In the genomic region with DNA sequence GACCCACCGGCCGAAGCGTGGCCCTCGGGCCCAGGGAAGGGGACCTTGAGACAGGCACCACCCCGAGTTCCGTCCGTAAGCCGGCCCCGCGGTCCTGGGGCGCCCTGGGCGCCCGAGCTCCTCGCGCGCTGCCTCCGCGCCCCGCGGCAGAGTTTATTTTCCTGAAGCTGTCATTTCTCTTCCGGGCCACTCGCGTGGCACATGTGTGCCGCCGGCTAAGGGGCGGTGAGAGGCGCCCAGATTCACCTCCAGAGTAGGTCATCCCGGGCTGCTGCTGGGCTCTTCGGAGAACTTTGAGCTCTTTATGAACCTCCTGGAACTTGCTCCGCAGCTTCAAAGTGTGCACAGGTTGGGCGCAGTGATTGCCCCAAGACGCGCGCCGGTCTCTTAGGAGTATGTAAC, we compare ENCODE assay signal across 8 cellular contexts. TPM values are rescaled to one million over a fixed set of nuclear protein-coding genes. Genes with fewer than 3 reads are reported as not detected.
A peak's percentile ranks its signal among the peaks of the same experiment; 100 is the strongest.
DNase-seq lines count a peak whose midpoint lies in the region; ATAC-seq and TF ChIP-seq lines count a peak whose summit lies in the region.

No MANE protein-coding gene starts in this region.

- H3K27me3 Mint-ChIP-seq in CD4-positive, alpha-beta memory T cell, result no peaks in the 10 kb centered on the region
- no peaks in the 10 kb centered on the region for H3K27me3 Mint-ChIP-seq in stimulated activated memory B cell treated with anti-CD40 and anti-IgM and Interleukin-4, amounts not matched to agents 10 μg/mL and 1 μg/mL and 100 μg/mL, for 72 hours

- H3K27ac Mint-ChIP-seq in CD4-positive, alpha-beta memory T cell, result peak overlapping the region; percentile 78 to 93 (median 88)
- peak overlapping the region; percentile 82 for H3K27ac Mint-ChIP-seq in stimulated activated memory B cell treated with anti-CD40 and anti-IgM and Interleukin-4, amounts not matched to agents 10 μg/mL and 1 μg/mL and 100 μg/mL, for 72 hours

- peak; percentile 24 for ATAC-seq in left lobe of liver
- no peak for ATAC-seq in stimulated activated memory B cell treated with anti-CD40 and anti-IgM and Interleukin-4, amounts not matched to agents 10 μg/mL and 1 μg/mL and 100 μg/mL, for 72 hours

- peaks cover 0 to 29% of the 10 kb centered on the region in 2 donors for H3K36me3 Mint-ChIP-seq in CD4-positive, alpha-beta memory T cell
- peaks cover 6% of the 10 kb centered on the region for H3K36me3 Mint-ChIP-seq in stimulated activated memory B cell treated with anti-CD40 and anti-IgM and Interleukin-4, amounts not matched to agents 10 μg/mL and 1 μg/mL and 100 μg/mL, for 72 hours

- in situ Hi-C loops in HAP-1 (cut with MboI; ENCODE audit: low sequenced_read_pairs) (no loop called here), astrocyte of the cerebellum (cut with HindIII; ENCODE audit: low sequenced_read_pairs) (no loop called here)

- peak in 1 of 5 donors; percentile 57 for DNase-seq in CD4-positive, alpha-beta memory T cell
- DNase-seq in HAP-1 (ENCODE audit: low spot score in 2 of 2) (no peak), RKO (ENCODE audit: low spot score) (peak; percentile 53), astrocyte of the cerebellum (ENCODE audit: low read depth) (no peak), left lobe of liver (ENCODE audit: low spot score) (peak; percentile 57), NCI-H1092 (lab: John Stamatoyannopoulos, UW) (no peak), HEK293T (ENCODE audit: extremely low spot score) (no peak)

- intact Hi-C loops in CD4-positive, alpha-beta memory T cell (cut with micrococcal nuclease), result loop anchor here (1.0 kb wide), 7 partner anchors 81 to 647 kb away; partner anchors contain the start of genes BANP, CTU2, CYBA and MVD

- peaks cover 8% of the 10 kb centered on the region for H3K36me3 ChIP-seq in CD4-positive, alpha-beta memory T cell (ENCODE audit: insufficient read depth, low read length)
- peaks cover 15% of the 10 kb centered on the region for H3K36me3 ChIP-seq in HAP-1 (replicated peaks)

- H3K9me3 ChIP-seq in CD4-positive, alpha-beta memory T cell (ENCODE audit: control insufficient read depth in 1 of 2, low read length in 2 of 2), result no peaks in the 10 kb centered on the region
- H3K9me3 ChIP-seq in HAP-1, result no peaks in the 10 kb centered on the region

- peak overlapping the region; percentile 76 for H3K27ac ChIP-seq in CD4-positive, alpha-beta memory T cell (ENCODE audit: low read depth, low read length)

- H3K4me1 Mint-ChIP-seq in CD4-positive, alpha-beta memory T cell, result peaks cover 17 to 43% (median 28%) of the 10 kb centered on the region in 4 donors
- H3K4me1 Mint-ChIP-seq in stimulated activated memory B cell treated with anti-CD40 and anti-IgM and Interleukin-4, amounts not matched to agents 10 μg/mL and 1 μg/mL and 100 μg/mL, for 72 hours, result peaks cover 45% of the 10 kb centered on the region

- H3K9me3 Mint-ChIP-seq in CD4-positive, alpha-beta memory T cell, result peaks cover 0 to 2% (median 0%) of the 10 kb centered on the region in 8 donors
- H3K9me3 Mint-ChIP-seq in stimulated activated memory B cell treated with anti-CD40 and anti-IgM and Interleukin-4, amounts not matched to agents 10 μg/mL and 1 μg/mL and 100 μg/mL, for 72 hours, result no peaks in the 10 kb centered on the region

- TF ChIP-seq CTCF in astrocyte of the cerebellum (IDR thresholded peaks at IDR 0.05; ENCODE audit: low read depth, low read length, missing control alignments), result no peak

- no peaks in the 10 kb centered on the region for H3K27me3 ChIP-seq in CD4-positive, alpha-beta memory T cell (ENCODE audit: insufficient read depth, low read length)
- no peaks in the 10 kb centered on the region for H3K27me3 ChIP-seq in HAP-1 (ENCODE audit: low read depth)

- H3K4me3 ChIP-seq in CD4-positive, alpha-beta memory T cell (ENCODE audit: low read length in 2 of 2), result peak overlapping the region; percentile 54 to 84
- H3K4me3 ChIP-seq in HAP-1, result peak overlapping the region; percentile 83
- H3K4me3 ChIP-seq in astrocyte of the cerebellum (ENCODE audit: low read depth, low read length), result peak overlapping the region; percentile 93

- H3K4me1 ChIP-seq in CD4-positive, alpha-beta memory T cell (ENCODE audit: insufficient read depth, low read length), result peaks cover 24% of the 10 kb centered on the region
- peaks cover 9% of the 10 kb centered on the region for H3K4me1 ChIP-seq in HAP-1

- CTCF ChIA-PET in CD4-positive, alpha-beta memory T cell (lab: Charles Lee; ENCODE audit: partially characterized antibody), result interaction anchor here (1.0 to 2.2 kb wide), 8 partner anchors 10 to 126 kb away, joined by 3 to 10 read pairs (median 4); no protein-coding TSS in a partner anchor
- CTCF ChIA-PET in HEK293T (lab: Yijun Ruan, JAX), result interaction anchor here (0.6 to 1.0 kb wide), 2 partner anchors 10 to 184 kb away, joined by 3 read pairs; no protein-coding TSS in a partner anchor

- POLR2A ChIA-PET in CD4-positive, alpha-beta memory T cell (lab: Charles Lee; ENCODE audit: partially characterized antibody), result interaction anchor here (0.6 to 2.9 kb wide), 26 partner anchors 8 to 647 kb away, joined by 3 to 42 read pairs (median 6); partner anchors contain the start of genes CTU2, CYBA, GALNS and MVD
- POLR2A ChIA-PET in HEK293T (lab: Yijun Ruan, JAX), result interaction anchor here (0.7 to 2.4 kb wide), 23 partner anchors 8 to 620 kb away, joined by 3 to 11 read pairs (median 4); partner anchors contain the start of genes BANP, MVD and ZFPM1

- H3K4me3 Mint-ChIP-seq in CD4-positive, alpha-beta memory T cell, result peak overlapping the region; percentile 84 to 90 (median 88)
- H3K4me3 Mint-ChIP-seq in stimulated activated memory B cell treated with anti-CD40 and anti-IgM and Interleukin-4, amounts not matched to agents 10 μg/mL and 1 μg/mL and 100 μg/mL, for 72 hours, result peak overlapping the region; percentile 78

TF ChIP-seq in HEK293T, 16 proteins besides CTCF, POLR2A, EP300 and RAD21:
- TF ChIP-seq, protein P1, sequence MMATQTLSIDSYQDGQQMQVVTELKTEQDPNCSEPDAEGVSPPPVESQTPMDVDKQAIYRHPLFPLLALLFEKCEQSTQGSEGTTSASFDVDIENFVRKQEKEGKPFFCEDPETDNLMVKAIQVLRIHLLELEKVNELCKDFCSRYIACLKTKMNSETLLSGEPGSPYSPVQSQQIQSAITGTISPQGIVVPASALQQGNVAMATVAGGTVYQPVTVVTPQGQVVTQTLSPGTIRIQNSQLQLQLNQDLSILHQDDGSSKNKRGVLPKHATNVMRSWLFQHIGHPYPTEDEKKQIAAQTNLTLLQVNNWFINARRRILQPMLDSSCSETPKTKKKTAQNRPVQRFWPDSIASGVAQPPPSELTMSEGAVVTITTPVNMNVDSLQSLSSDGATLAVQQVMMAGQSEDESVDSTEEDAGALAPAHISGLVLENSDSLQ (IDR thresholded peaks at IDR 0.05), result no peak
- TF ChIP-seq FOXK2 (IDR thresholded peaks at IDR 0.05) (no peak), BHLHE40 (IDR thresholded peaks at IDR 0.05; ENCODE audit: borderline replicate concordance) (no peak), SUZ12 (IDR thresholded peaks at IDR 0.05) (no peak), ELF4 (IDR thresholded peaks at IDR 0.05) (no peak), TARDBP (IDR thresholded peaks at IDR 0.05) (no peak), FOXM1 (IDR thresholded peaks at IDR 0.05; ENCODE audit: borderline replicate concordance) (no peak), HDGF (IDR thresholded peaks at IDR 0.05; ENCODE audit: borderline replicate concordance) (no peak), CTBP1 (IDR thresholded peaks at IDR 0.05; ENCODE audit: borderline replicate concordance) (no peak), LEF1 (IDR thresholded peaks at IDR 0.05; ENCODE audit: borderline replicate concordance) (no peak), SP1 (IDR thresholded peaks at IDR 0.05) (no peak), ARNT (IDR thresholded peaks at IDR 0.05) (no peak), ZNF384 (IDR thresholded peaks at IDR 0.05) (no peak), L3MBTL2 (conservative IDR thresholded peaks at IDR 0.05) (no peak), FOXA1 (IDR thresholded peaks at IDR 0.05) (no peak), NFRKB (IDR thresholded peaks at IDR 0.05) (no peak)

RNA-seq across cellular contexts. Expression of gene ZC3H18, which starts 0.5 kb away (rescaled TPM):
- total RNA-seq in CD4-positive, alpha-beta memory T cell, result 10 to 100 TPM; 84.5 to 91.5 TPM
- 10 to 100 TPM in 1 of 2 donors, 1 to 10 TPM in 1; 3.0 to 23.5 TPM for polyA plus RNA-seq in CD4-positive, alpha-beta memory T cell
- 18.1 TPM for total RNA-seq in left lobe of liver

Comparison
In these comparisons a context has a peak if more than half of its experiments do, and no peak if none do; other contexts are left out.
1. DNase-seq: peak in RKO (single experiment) and left lobe of liver (single experiment); none in HAP-1 (0 of 2), astrocyte of the cerebellum (single experiment), NCI-H1092 (single experiment) and HEK293T (single experiment).
2. Peak in every context shown above with its lines, with median percentiles within 50 percentile points of each other: H3K4me3 ChIP-seq.